Comparison of ENCODE assay signal across 15 cellular contexts in genomic region chr15:39417766-39418165, GRCh38.
DNase-seq lines count a peak whose midpoint lies in the region; ATAC-seq and TF ChIP-seq lines count a peak whose summit lies in the region.
"Had no signal": no experiment of that assay in that cellular context is flagged by ENCODE, and none has a peak within 500 bp of the region (broad histone marks: within the 10 kb centered on the region; RNA-seq: fewer than 3 reads in every experiment).

No MANE protein-coding gene starts in this region.

- intact Hi-C loops in breast epithelium (cut with DNase I; ENCODE audit: low total_unique reads): no loop called here
- intact Hi-C loops in mammary epithelial cell (cut with micrococcal nuclease): no loop called here
- intact Hi-C loops in esophagus muscularis mucosa (cut with DNase I): no loop called here

- TF ChIP-seq POLR2A in breast epithelium (IDR thresholded peaks at IDR 0.05) (no peak), esophagus muscularis mucosa (IDR thresholded peaks at IDR 0.05; ENCODE audit: low read depth) (no peak)

- H3K4me1 ChIP-seq in breast epithelium (no peaks in the 10 kb centered on the region), mammary epithelial cell (ENCODE audit: insufficient read depth, low read length) (peaks cover 7% of the 10 kb centered on the region), esophagus muscularis mucosa (peaks cover 0 to 23% (median 12%) of the 10 kb centered on the region in 4 donors)
- H3K4me1 ChIP-seq: BLaER1, HAP-1 had no signal

- dilution Hi-C loops in mammary epithelial cell (cut with HindIII; ENCODE audit: low sequenced_read_pairs): no loop called here

- BruUV-seq in mammary epithelial cell (replicated peaks; lab: Mats Ljungman, UMichigan): no TSS peak

- peaks cover 0 to 5% of the 10 kb centered on the region in 2 donors for H3K9me3 ChIP-seq in breast epithelium
- H3K9me3 ChIP-seq in mammary epithelial cell (replicated peaks; ENCODE audit: insufficient read depth, low read length): peaks cover 2% of the 10 kb centered on the region
- H3K9me3 ChIP-seq in esophagus muscularis mucosa: no peaks in the 10 kb centered on the region
- H3K9me3 ChIP-seq: HAP-1 had no signal

- peak; percentile 56 to 75 for DNase-seq in breast epithelium (ENCODE audit: low spot score in 2 of 2)
- DNase-seq in mammary epithelial cell: no peak
- DNase-seq in esophagus muscularis mucosa (ENCODE audit: extremely low spot score): peak; percentile 75
- peak; percentile 73 for DNase-seq in retinal pigment epithelial cell (ENCODE audit: low read depth)
- no peak for DNase-seq in NCI-H187 (lab: John Stamatoyannopoulos, UW)
- DNase-seq: AML-193; CD8-positive, alpha-beta memory T cell; DMS53; GF-D8 had no signal

- H3K4me2 ChIP-seq in mammary epithelial cell (ENCODE audit: insufficient read depth, low read depth, low read length): no peak overlapping the region
- H3K4me2 ChIP-seq: BLaER1 had no signal

- no peaks in the 10 kb centered on the region for H3K36me3 ChIP-seq in breast epithelium
- no peaks in the 10 kb centered on the region for H3K36me3 ChIP-seq in mammary epithelial cell (ENCODE audit: insufficient read depth, low read length)
- no peaks in the 10 kb centered on the region for H3K36me3 ChIP-seq in esophagus muscularis mucosa
- H3K36me3 ChIP-seq: BLaER1, HAP-1 had no signal

- CTCF ChIA-PET in mammary epithelial cell (lab: Charles Lee; ENCODE audit: low non-redundant PET): no interaction called here

- in situ Hi-C loops in mammary epithelial cell (cut with MboI; ENCODE audit: low sequenced_read_pairs in 2 of 2): no loop called here

- H3K9ac ChIP-seq in mammary epithelial cell (ENCODE audit: insufficient read depth, low read length): no peak overlapping the region
- H3K9ac ChIP-seq: BLaER1 had no signal

- no peak overlapping the region for H2AFZ ChIP-seq in mammary epithelial cell (ENCODE audit: low read depth, low read length)

- H3K4me3 ChIP-seq in breast epithelium (no peak overlapping the region), mammary epithelial cell (replicated peaks in 1 of 3; ENCODE audit: insufficient read depth in 1 of 3, low read depth in 2 of 3, low read length in 3 of 3) (no peak overlapping the region), esophagus muscularis mucosa (no peak overlapping the region), retinal pigment epithelial cell (ENCODE audit: low read length) (no peak overlapping the region)
- H3K4me3 ChIP-seq: BLaER1, HAP-1 had no signal

- H3K27ac ChIP-seq in breast epithelium: no peak overlapping the region
- H3K27ac ChIP-seq in mammary epithelial cell (ENCODE audit: insufficient read depth, low read depth, low read length): no peak overlapping the region
- H3K27ac ChIP-seq in esophagus muscularis mucosa (replicated peaks in 1 of 4): peak overlapping the region in 1 of 4 donors; percentile 45
- H3K27ac ChIP-seq: 22Rv1, BLaER1, HL-60 had no signal

- ATAC-seq in GM21619 (IDR thresholded peaks at IDR 0.05; ENCODE audit: unreplicated experiment) (no peak), HG03039 (IDR thresholded peaks at IDR 0.05; ENCODE audit: unreplicated experiment) (no peak)

- TF ChIP-seq CTCF in breast epithelium (IDR thresholded peaks at IDR 0.05) (no peak), mammary epithelial cell (conservative IDR thresholded peaks at IDR 0.05 in 1 of 2, IDR thresholded peaks at IDR 0.05 in 1 of 2; ENCODE audit: extremely low read depth in 1 of 2, insufficient read depth in 1 of 2, low read depth in 1 of 2, low read length in 2 of 2) (no peak), esophagus muscularis mucosa (IDR thresholded peaks at IDR 0.05) (no peak), retinal pigment epithelial cell (conservative IDR thresholded peaks at IDR 0.05; ENCODE audit: low read depth, low read length) (no peak)

- H3K27me3 ChIP-seq in breast epithelium (no peaks in the 10 kb centered on the region), mammary epithelial cell (ENCODE audit: insufficient read depth, low read length) (no peaks in the 10 kb centered on the region), esophagus muscularis mucosa (no peaks in the 10 kb centered on the region)
- H3K27me3 ChIP-seq: BLaER1 had no signal

- H4K20me1 ChIP-seq in mammary epithelial cell (ENCODE audit: insufficient read depth, low read length): no peaks in the 10 kb centered on the region
- H4K20me1 ChIP-seq: BLaER1 had no signal

- WGBS in mammary epithelial cell (ENCODE audit: low coverage, missing lambda C conversion rate): 46% methylated on average over 5 of the region's 5 CpGs
- 32% methylated on average over 5 of the region's 5 CpGs for WGBS in esophagus muscularis mucosa

- TF ChIP-seq EP300 in esophagus muscularis mucosa (IDR thresholded peaks at IDR 0.05): no peak

- H3K79me2 ChIP-seq in mammary epithelial cell (ENCODE audit: insufficient read depth, low read length): no peaks in the 10 kb centered on the region

Comparison
In these comparisons a context has a peak if more than half of its experiments do, and no peak if none do; other contexts are left out.
1. DNase-seq: peak in breast epithelium (2 of 2), esophagus muscularis mucosa (single experiment) and retinal pigment epithelial cell (single experiment); none in mammary epithelial cell (single experiment) and NCI-H187 (0 of 2).